ENCODE assay signal across 19 cellular contexts in genomic region chr11:43968719-43969118, GRCh38. TPM values are rescaled to one million over a fixed set of nuclear protein-coding genes. Genes with fewer than 3 reads are reported as not detected.
A peak's percentile ranks its signal among the peaks of the same experiment; 100 is the strongest.
DNase-seq lines count a peak whose midpoint lies in the region; ATAC-seq, FAIRE-seq and TF ChIP-seq lines count a peak whose summit lies in the region.
"Had no signal": no experiment of that assay in that cellular context is flagged by ENCODE, and none has a peak within 500 bp of the region (broad histone marks: within the 10 kb centered on the region; RNA-seq: fewer than 3 reads in every experiment).

No MANE protein-coding gene starts in this region.

- no peak overlapping the region for H2AK5ac ChIP-seq in H9 (ENCODE audit: insufficient read length, low read length)
- H2AK5ac ChIP-seq in H1 (ENCODE audit: low read depth, low read length), result no peak overlapping the region
- no peak overlapping the region for H2AK5ac ChIP-seq in neuronal stem cell (ENCODE audit: low read depth, low read length)

- POLR2A ChIA-PET in H1 (lab: Charles Lee; ENCODE audit: partially characterized antibody), result interaction anchor here (0.6 to 1.1 kb wide), 2 partner anchors 33 to 105 kb away, joined by 3 read pairs; no protein-coding TSS in a partner anchor

- H2BK120ac ChIP-seq in H9 (ENCODE audit: low read depth, low read length, poor library complexity, severe bottlenecking) (no peak overlapping the region), H1 (replicated peaks; ENCODE audit: low read depth, low read length) (no peak overlapping the region), neuronal stem cell (ENCODE audit: low read depth, low read length) (no peak overlapping the region)

- H2BK15ac ChIP-seq in H9 (ENCODE audit: low read depth, low read length) (no peak overlapping the region), H1 (ENCODE audit: low read length) (no peak overlapping the region), neuronal stem cell (ENCODE audit: low read length) (no peak overlapping the region)

- H3K18ac ChIP-seq in H9 (ENCODE audit: insufficient read length, low read depth, low read length), result no peak overlapping the region
- no peak overlapping the region for H3K18ac ChIP-seq in H1 (ENCODE audit: extremely low read depth, low read length)
- no peak overlapping the region for H3K18ac ChIP-seq in neuronal stem cell (ENCODE audit: low read length)

- WGBS in H9 (ENCODE audit: extremely low coverage, insufficient read length, low lambda C conversion rate), result no CpG with 5 or more reads among the region's 4 CpGs
- WGBS in H1 (ENCODE audit: extremely low coverage in 1 of 2, insufficient coverage in 1 of 2, insufficient read length in 1 of 2, insufficient replicate concordance in 2 of 2, low coverage in 1 of 2, low lambda C conversion rate in 2 of 2, missing lambda C conversion rate in 1 of 2), 2 experiments, result 89% methylated on average over 4 of the region's 4 CpGs; no CpG with 5 or more reads in 1 of the 2 experiments
- WGBS in neuronal stem cell (ENCODE audit: extremely low coverage in 2 of 2, insufficient read length in 2 of 2, insufficient replicate concordance in 1 of 2), 2 donors, result no CpG with 5 or more reads among the region's 4 CpGs

- H4K20me1 ChIP-seq in GM23338 (replicated peaks; ENCODE audit: insufficient read depth) (no peaks in the 10 kb centered on the region), H9 (ENCODE audit: control insufficient read depth, insufficient read depth, insufficient read length) (no peaks in the 10 kb centered on the region), H1 (replicated peaks in 1 of 2; ENCODE audit: control insufficient read depth in 1 of 2, insufficient read depth in 2 of 2, low read length in 2 of 2) (no peaks in the 10 kb centered on the region)

- no peak for TF ChIP-seq EP300 in H1 (IDR thresholded peaks at IDR 0.05; ENCODE audit: borderline replicate concordance in 1 of 2, low read depth in 2 of 2, low read length in 2 of 2)

- no peaks in the 10 kb centered on the region for H3F3A ChIP-seq in GM23338 (replicated peaks; ENCODE audit: low read depth)

- no peak for ATAC-seq in GM23338
- ATAC-seq in activated CD8-positive, alpha-beta memory T cell treated with anti-CD3 and anti-CD28 coated beads, Interleukin-2, amount 10 ng/mL, durations not matched to agents 7 days and 5 days, result no peak
- ATAC-seq: A549 had no signal

- H2BK5ac ChIP-seq in H9 (ENCODE audit: insufficient read length, low read length), result no peak overlapping the region
- no peak overlapping the region for H2BK5ac ChIP-seq in H1 (ENCODE audit: low read depth, low read length)
- H2BK5ac ChIP-seq in neuronal stem cell (ENCODE audit: low read length), result no peak overlapping the region

- FAIRE-seq in H1 (lab: Jason Lieb, UNC), result no peak
- FAIRE-seq: A549, D721Med, G401.6, GM12892 had no signal

- H3K9me3 Mint-ChIP-seq in GM23338 (peaks cover 9% of the 10 kb centered on the region; the same call in 2 of the 3 replicates), H9 (peaks cover 4 to 8% of the 10 kb centered on the region in 2 experiments; a peak in 4 of 5 replicates)
- no peaks in the 10 kb centered on the region for H3K9me3 Mint-ChIP-seq in activated CD8-positive, alpha-beta memory T cell treated with anti-CD3 and anti-CD28 coated beads, Interleukin-2, amount 10 ng/mL, durations not matched to agents 7 days and 5 days (ENCODE audit: low read depth)

- no peaks in the 10 kb centered on the region for H3K23me2 ChIP-seq in H9 (ENCODE audit: insufficient read length, low read depth, low read length, poor library complexity, severe bottlenecking)
- H3K23me2 ChIP-seq in H1 (ENCODE audit: low read depth, low read length), result no peaks in the 10 kb centered on the region

- H3K9me2 ChIP-seq in GM23338 (ENCODE audit: insufficient read depth), result no peaks in the 10 kb centered on the region

- intact Hi-C loops in posterior cingulate gyrus (cut with DNase I), result no loop called here

- no peak overlapping the region for H3T11ph ChIP-seq in H9 (ENCODE audit: low read length)

- H3K79me1 ChIP-seq in H9 (ENCODE audit: insufficient read depth, low read depth, low read length, poor library complexity, severe bottlenecking) (no peaks in the 10 kb centered on the region), H1 (ENCODE audit: low read depth, low read length) (no peaks in the 10 kb centered on the region), neuronal stem cell (ENCODE audit: low read depth, low read length) (no peaks in the 10 kb centered on the region)

- TF ChIP-seq CTCF in GM23338 (conservative IDR thresholded peaks at IDR 0.05; ENCODE audit: low read depth in 2 of 2) (no peak), H9 (conservative IDR thresholded peaks at IDR 0.05) (no peak), H1 (IDR thresholded peaks at IDR 0.05; ENCODE audit: control extremely low read depth in 1 of 3, insufficient read depth in 1 of 3, low read depth in 1 of 3, low read length in 3 of 3) (no peak)

- H3K36me3 ChIP-seq in GM23338 (ENCODE audit: insufficient read depth) (no peaks in the 10 kb centered on the region), H1 (ENCODE audit: control insufficient read depth in 2 of 4, insufficient read depth in 4 of 4, low read length in 3 of 4) (no peaks in the 10 kb centered on the region), neuronal stem cell (replicated peaks in 1 of 2; ENCODE audit: control insufficient read depth in 2 of 2, insufficient read depth in 2 of 2, low read length in 2 of 2) (no peaks in the 10 kb centered on the region)

- no peak overlapping the region for H3K4me3 Mint-ChIP-seq in GM23338
- no peak overlapping the region for H3K4me3 Mint-ChIP-seq in H9
- H3K4me3 Mint-ChIP-seq in activated CD8-positive, alpha-beta memory T cell treated with anti-CD3 and anti-CD28 coated beads, Interleukin-2, amount 10 ng/mL, durations not matched to agents 7 days and 5 days, result no peak overlapping the region
- H3K4me3 Mint-ChIP-seq: CD4-positive, alpha-beta T cell had no signal

- CTCF ChIA-PET in H1 (lab: Charles Lee; ENCODE audit: partially characterized antibody), result interaction anchor here (0.6 to 2.7 kb wide), 6 partner anchors 13 to 572 kb away, joined by 3 to 9 read pairs (median 4); no protein-coding TSS in a partner anchor
- CTCF ChIA-PET in activated CD8-positive, alpha-beta memory T cell treated with anti-CD3 and anti-CD28 coated beads, Interleukin-2, amount 10 ng/mL, durations not matched to agents 7 days and 5 days (lab: Charles Lee), result no interaction called here

- H4K91ac ChIP-seq in H9 (ENCODE audit: insufficient read length, low read depth, low read length) (no peak overlapping the region), H1 (replicated peaks; ENCODE audit: insufficient read length, low read length) (no peak overlapping the region), neuronal stem cell (ENCODE audit: low read depth, low read length, poor library complexity) (no peak overlapping the region)

- no peak overlapping the region for H3K9ac ChIP-seq in H9 (ENCODE audit: extremely low read depth, insufficient read length, low read length)
- no peak overlapping the region for H3K9ac ChIP-seq in H1 (replicated peaks in 1 of 4; ENCODE audit: extremely low read depth in 1 of 4, low read depth in 3 of 4, low read length in 3 of 4)
- H3K9ac ChIP-seq in neuronal stem cell (ENCODE audit: low read depth, low read length, poor library complexity), result no peak overlapping the region

- H3K36me3 Mint-ChIP-seq in GM23338 (ENCODE audit: low read depth), result no peaks in the 10 kb centered on the region
- H3K36me3 Mint-ChIP-seq in H9 (ENCODE audit: insufficient read depth in 1 of 3, low read depth in 3 of 3), result peaks cover 0 to 4% (median 0%) of the 10 kb centered on the region in 3 experiments; a peak in 1 of 7 replicates
- no peaks in the 10 kb centered on the region for H3K36me3 Mint-ChIP-seq in activated CD8-positive, alpha-beta memory T cell treated with anti-CD3 and anti-CD28 coated beads, Interleukin-2, amount 10 ng/mL, durations not matched to agents 7 days and 5 days

- H2BK12ac ChIP-seq in H9 (ENCODE audit: insufficient read length, low read depth, low read length), result no peak overlapping the region
- H2BK12ac ChIP-seq in H1 (ENCODE audit: low read depth, low read length), result no peak overlapping the region
- no peak overlapping the region for H2BK12ac ChIP-seq in neuronal stem cell (ENCODE audit: low read length)

- H4K8ac ChIP-seq in H9 (replicated peaks; ENCODE audit: insufficient read length, low read depth, low read length) (no peak overlapping the region), H1 (ENCODE audit: extremely low read depth, insufficient read depth, low read length) (no peak overlapping the region; the same call in 1 of the 2 replicates), neuronal stem cell (ENCODE audit: low read depth, low read length) (no peak overlapping the region)

- H4K5ac ChIP-seq in H9 (ENCODE audit: insufficient read length, low read depth, low read length) (no peak overlapping the region), H1 (ENCODE audit: insufficient read length, low read depth, low read length) (no peak overlapping the region)

- H2AFZ ChIP-seq in GM23338 (peak overlapping the region; percentile 29), H9 (ENCODE audit: low read length) (no peak overlapping the region), H1 (ENCODE audit: low read length) (peak overlapping the region; percentile 43), neuronal stem cell (ENCODE audit: low read length) (peak overlapping the region; percentile 24)

- no peak for DNase-seq in GM23338 (ENCODE audit: low spot score)
- peak; percentile 19 for DNase-seq in H9
- no peak for DNase-seq in H1 (ENCODE audit: low read depth in 1 of 2, low spot score in 2 of 2)
- no peak for DNase-seq in neuronal stem cell (ENCODE audit: low spot score)
- no peak for DNase-seq in activated CD8-positive, alpha-beta memory T cell treated with anti-CD3 and anti-CD28 coated beads for 24 hours
- DNase-seq in activated CD8-positive, alpha-beta memory T cell treated with anti-CD3 and anti-CD28 coated beads, Interleukin-2, amount 10 ng/mL, durations not matched to agents 7 days and 5 days, result no peak
- DNase-seq in posterior cingulate gyrus, result no peak
- DNase-seq: AML-193; CD4-positive, alpha-beta T cell; HCEC 1CT; IMR-90; KBM-7 had no signal

- H3K4me2 ChIP-seq in GM23338 (no peak overlapping the region), H9 (ENCODE audit: insufficient read depth, insufficient read length, low read length) (no peak overlapping the region), H1 (ENCODE audit: insufficient read depth in 1 of 2, low read depth in 2 of 2, low read length in 2 of 2) (no peak overlapping the region), neuronal stem cell (ENCODE audit: insufficient read depth, low read length, poor library complexity, severe bottlenecking) (no peak overlapping the region)
- H3K4me2 ChIP-seq: A549 had no signal

- no peak overlapping the region for H3K14ac ChIP-seq in H9 (ENCODE audit: insufficient read depth, low read length)
- no peak overlapping the region for H3K14ac ChIP-seq in H1 (ENCODE audit: insufficient read length)
- H3K14ac ChIP-seq in neuronal stem cell (ENCODE audit: low read length), result no peak overlapping the region

- no peaks in the 10 kb centered on the region for H3K4me1 ChIP-seq in GM23338 (ENCODE audit: insufficient read depth)
- H3K4me1 ChIP-seq in H9 (ENCODE audit: insufficient read depth, low read length), result no peaks in the 10 kb centered on the region
- no peaks in the 10 kb centered on the region for H3K4me1 ChIP-seq in H1 (replicated peaks in 1 of 4; ENCODE audit: control insufficient read depth in 3 of 4, insufficient read depth in 4 of 4, low read length in 3 of 4)
- no peaks in the 10 kb centered on the region for H3K4me1 ChIP-seq in neuronal stem cell (ENCODE audit: control insufficient read depth in 2 of 2, insufficient read depth in 1 of 2, low read depth in 1 of 2, low read length in 2 of 2)
- H3K4me1 ChIP-seq: A549, Caco-2 had no signal

- no peaks in the 10 kb centered on the region for H3K79me2 ChIP-seq in GM23338 (replicated peaks; ENCODE audit: insufficient read depth)
- no peaks in the 10 kb centered on the region for H3K79me2 ChIP-seq in H9 (ENCODE audit: insufficient read depth, low read length)
- no peaks in the 10 kb centered on the region for H3K79me2 ChIP-seq in H1 (ENCODE audit: control insufficient read depth in 1 of 2, insufficient read depth in 2 of 2, low read length in 2 of 2)

- H3K27ac ChIP-seq in GM23338 (ENCODE audit: low read depth) (no peak overlapping the region), H9 (ENCODE audit: insufficient read length, low read depth, low read length) (no peak overlapping the region), H1 (ENCODE audit: low read depth, low read length) (no peak overlapping the region), neuronal stem cell (replicated peaks; ENCODE audit: low read length) (no peak overlapping the region)
- H3K27ac ChIP-seq: A549, C4-2B, HL-60 had no signal

- TF ChIP-seq POLR2A in H1 (IDR thresholded peaks at IDR 0.05; ENCODE audit: control extremely low read depth in 1 of 2, low read depth in 2 of 2, low read length in 2 of 2), result no peak

- H3K27me3 ChIP-seq in GM23338 (ENCODE audit: insufficient read depth) (no peaks in the 10 kb centered on the region), H9 (ENCODE audit: insufficient read depth, low read length) (no peaks in the 10 kb centered on the region), H1 (replicated peaks in 1 of 4; ENCODE audit: control insufficient read depth in 3 of 4, extremely low read depth in 1 of 4, insufficient read depth in 3 of 4, low read length in 3 of 4) (no peaks in the 10 kb centered on the region), neuronal stem cell (ENCODE audit: control insufficient read depth in 3 of 3, insufficient read depth in 3 of 3, low read depth in 1 of 3, low read length in 3 of 3) (peaks cover 0 to 16% (median 0%) of the 10 kb centered on the region in 3 experiments)

- H3K27ac Mint-ChIP-seq in GM23338 (no peak overlapping the region), H9 (no peak overlapping the region)
- H3K27ac Mint-ChIP-seq in activated CD8-positive, alpha-beta memory T cell treated with anti-CD3 and anti-CD28 coated beads, Interleukin-2, amount 10 ng/mL, durations not matched to agents 7 days and 5 days, result no peak overlapping the region
- H3K27ac Mint-ChIP-seq: CD4-positive, alpha-beta T cell had no signal

- H3K9me3 ChIP-seq in H9 (ENCODE audit: control insufficient read depth, low read depth, low read length), result no peaks in the 10 kb centered on the region
- 0 out of 4 replicates have a peak, but pooled peaks cover 0 to 2% of the 10 kb centered on the region in 2 experiments for H3K9me3 ChIP-seq in H1 (ENCODE audit: insufficient read depth in 2 of 2, low read depth in 1 of 2, low read length in 1 of 2)
- no peaks in the 10 kb centered on the region for H3K9me3 ChIP-seq in neuronal stem cell (replicated peaks in 1 of 2; ENCODE audit: control insufficient read depth in 2 of 2, insufficient read depth in 1 of 2, low read depth in 1 of 2, low read length in 2 of 2)

- TF ChIP-seq RAD21 in H1 (IDR thresholded peaks at IDR 0.05 in 1 of 2, conservative IDR thresholded peaks at IDR 0.05 in 1 of 2; ENCODE audit: low read depth in 2 of 2, low read length in 2 of 2), result no peak

- H2BK20ac ChIP-seq in H9 (ENCODE audit: low read depth, low read length, poor library complexity, severe bottlenecking) (no peak overlapping the region), H1 (ENCODE audit: low read length) (no peak overlapping the region)

- H3K4ac ChIP-seq in H9 (ENCODE audit: low read depth, low read length), result no peak overlapping the region
- no peak overlapping the region for H3K4ac ChIP-seq in H1 (replicated peaks; ENCODE audit: insufficient read length, low read depth, low read length)
- H3K4ac ChIP-seq in neuronal stem cell (ENCODE audit: low read length), result no peak overlapping the region

- H3K4me1 Mint-ChIP-seq in GM23338 (no peaks in the 10 kb centered on the region), H9 (peaks cover 3 to 7% of the 10 kb centered on the region in 2 experiments; a peak in 3 of 4 replicates)
- no peaks in the 10 kb centered on the region for H3K4me1 Mint-ChIP-seq in activated CD8-positive, alpha-beta memory T cell treated with anti-CD3 and anti-CD28 coated beads, Interleukin-2, amount 10 ng/mL, durations not matched to agents 7 days and 5 days

- H3K4me3 ChIP-seq in GM23338 (no peak overlapping the region), H1 (ENCODE audit: extremely low read depth in 1 of 4, insufficient read depth in 2 of 4, low read depth in 3 of 4, low read length in 4 of 4) (no peak overlapping the region), neuronal stem cell (ENCODE audit: low read length in 2 of 2) (no peak overlapping the region)
- H3K4me3 ChIP-seq: A549 had no signal

- H3K56ac ChIP-seq in H9 (ENCODE audit: insufficient read length, low read depth, low read length) (no peak overlapping the region), H1 (replicated peaks; ENCODE audit: insufficient read length, low read depth, low read length) (no peak overlapping the region)

- H3K23ac ChIP-seq in H9 (ENCODE audit: insufficient read length, low read depth, low read length) (no peak overlapping the region), H1 (ENCODE audit: insufficient read length) (no peak overlapping the region), neuronal stem cell (ENCODE audit: low read depth, low read length, poor library complexity) (no peak overlapping the region)

- peaks cover 3% of the 10 kb centered on the region for H3K27me3 Mint-ChIP-seq in GM23338 (ENCODE audit: insufficient read depth, low read depth, poor library complexity)
- H3K27me3 Mint-ChIP-seq in H9 (ENCODE audit: low read depth), result peaks cover 5% of the 10 kb centered on the region
- peaks cover 52% of the 10 kb centered on the region for H3K27me3 Mint-ChIP-seq in activated CD8-positive, alpha-beta memory T cell treated with anti-CD3 and anti-CD28 coated beads, Interleukin-2, amount 10 ng/mL, durations not matched to agents 7 days and 5 days

RNA-seq across cellular contexts. Expression of gene C11orf96, which starts 26.3 kb away (rescaled TPM):
- total RNA-seq in GM23338 (2014; rRNA removed; shearing (Covaris generic)), result 2.5 and 2.6 TPM in 2 replicates
- polyA plus RNA-seq in GM23338 (2016; fragmentation: Nextera tagmentation; extraction: Ambion mirVana) (0.31 and 1.4 TPM in 2 replicates), H1 (2011; rRNA removed) (0.91 and 2.0 TPM in 2 replicates)
- total RNA-seq in H9 (2021), result 1.3 and 1.4 TPM in 2 replicates
- 0.67 and 0.97 TPM in 2 replicates for total RNA-seq in H1 (2021; fragmentation: NEBNext Ultra II Directional; extraction: Animal tissue kit (Norgen Biotek cat#: 25700))
- 1.5 TPM for polyA plus RNA-seq in H1 (2011; cell fraction: cytosol; rRNA removed)
- polyA plus RNA-seq in H1 (2011; cell fraction: nucleus; rRNA removed), result 1.4 TPM
- 0.51 to 0.98 TPM (median 0.72 TPM) in 4 replicates for polyA plus RNA-seq in H1 (2012, experiment 1 of 2)
- polyA plus RNA-seq in H1 (2012, experiment 2 of 2), result 0.28 TPM
- 0.36 TPM for polyA plus RNA-seq in H1 (2013, experiment 1 of 2)
- polyA plus RNA-seq in H1 (2013, experiment 2 of 2), result 0.42 TPM
- polyA minus RNA-seq in H1 (2011; rRNA and poly(A)+ RNA removed), result not detected in 2 replicates
- polyA minus RNA-seq in H1 (2011; cell fraction: cytosol; rRNA and poly(A)+ RNA removed), result 1.2 TPM
- polyA minus RNA-seq in H1 (2011; cell fraction: nucleus; rRNA and poly(A)+ RNA removed), result 1.4 TPM
- polyA plus RNA-seq in neuronal stem cell (2013, experiment 1 of 2), result 3.5 TPM
- 4.2 TPM for polyA plus RNA-seq in neuronal stem cell (2013, experiment 2 of 2)
- under 1 TPM; 0.19 to 0.79 TPM for total RNA-seq in activated CD8-positive, alpha-beta memory T cell treated with anti-CD3 and anti-CD28 coated beads, Interleukin-2, amount 10 ng/mL, durations not matched to agents 7 days and 5 days
- total RNA-seq: Caco-2; CD4-positive, alpha-beta T cell had no signal
